ENCODE assay signal across 16 cellular contexts in the genomic region with DNA sequence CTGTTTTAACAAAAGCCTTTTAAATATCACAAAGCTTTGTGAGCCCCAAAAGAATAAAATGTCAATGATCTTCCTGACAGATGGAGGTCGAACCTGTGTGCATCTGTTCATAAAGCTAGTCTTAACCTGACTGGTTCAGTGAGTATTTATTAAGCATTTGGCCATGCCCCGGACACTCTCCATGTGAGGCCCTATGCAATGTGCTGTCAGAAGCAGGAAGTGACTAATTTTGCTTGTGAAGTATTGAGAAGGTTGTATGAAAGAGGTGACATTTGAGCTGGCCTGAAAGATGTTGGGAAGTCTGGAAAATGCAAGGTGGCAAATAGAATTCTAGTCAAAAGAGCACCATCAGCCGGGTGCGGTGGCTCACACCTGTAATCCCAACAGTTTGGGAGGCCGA.
A peak's percentile ranks its signal among the peaks of the same experiment; 100 is the strongest.
DNase-seq lines count a peak whose midpoint lies in the region; ATAC-seq and TF ChIP-seq lines count a peak whose summit lies in the region.
"Had no signal": no experiment of that assay in that cellular context is flagged by ENCODE, and none has a peak within 500 bp of the region (broad histone marks: within the 10 kb centered on the region; RNA-seq: fewer than 3 reads in every experiment).

No MANE protein-coding gene starts in this region.

- TF ChIP-seq CTCF in mammary epithelial cell (conservative IDR thresholded peaks at IDR 0.05 in 1 of 2, IDR thresholded peaks at IDR 0.05 in 1 of 2; ENCODE audit: extremely low read depth in 1 of 2, insufficient read depth in 1 of 2, low read depth in 1 of 2, low read length in 2 of 2), result no peak
- no peak for TF ChIP-seq CTCF in foreskin keratinocyte (conservative IDR thresholded peaks at IDR 0.05)
- no peak for TF ChIP-seq CTCF in colonic mucosa (IDR thresholded peaks at IDR 0.05)

- CTCF ChIA-PET in mammary epithelial cell (lab: Charles Lee; ENCODE audit: low non-redundant PET), result no interaction called here

- BruUV-seq in mammary epithelial cell (replicated peaks; lab: Mats Ljungman, UMichigan), result no TSS peak

- H3K27ac ChIP-seq in BLaER1, result no peak overlapping the region
- H3K27ac ChIP-seq in mammary epithelial cell (ENCODE audit: insufficient read depth, low read depth, low read length), result no peak overlapping the region
- no peak overlapping the region for H3K27ac ChIP-seq in foreskin keratinocyte
- no peak overlapping the region for H3K27ac ChIP-seq in colonic mucosa
- H3K27ac ChIP-seq: Peyer's patch had no signal

- H3K27me3 ChIP-seq in BLaER1 (peaks cover 47% of the 10 kb centered on the region), mammary epithelial cell (ENCODE audit: insufficient read depth, low read length) (no peaks in the 10 kb centered on the region), foreskin keratinocyte (no peaks in the 10 kb centered on the region), colonic mucosa (no peaks in the 10 kb centered on the region)
- H3K27me3 ChIP-seq: Peyer's patch had no signal

- peaks cover 0 to 5% (median 0%) of the 10 kb centered on the region in 5 donors for H3K27me3 Mint-ChIP-seq in naive thymus-derived CD8-positive, alpha-beta T cell
- H3K27me3 Mint-ChIP-seq: CD4-positive, alpha-beta T cell; IgD-negative memory B cell had no signal

- no peak overlapping the region for H3K9ac ChIP-seq in BLaER1
- H3K9ac ChIP-seq in mammary epithelial cell (ENCODE audit: insufficient read depth, low read length), result no peak overlapping the region
- H3K9ac ChIP-seq in colonic mucosa (ENCODE audit: low read depth in 2 of 2, low read length in 2 of 2), result no peak overlapping the region

- H3K36me3 ChIP-seq in BLaER1, result no peaks in the 10 kb centered on the region
- H3K36me3 ChIP-seq in mammary epithelial cell (ENCODE audit: insufficient read depth, low read length), result no peaks in the 10 kb centered on the region
- no peaks in the 10 kb centered on the region for H3K36me3 ChIP-seq in colonic mucosa
- H3K36me3 ChIP-seq: HAP-1, Peyer's patch had no signal

- H3K4me3 ChIP-seq in BLaER1, result no peak overlapping the region
- H3K4me3 ChIP-seq in mammary epithelial cell (replicated peaks in 1 of 3; ENCODE audit: insufficient read depth in 1 of 3, low read depth in 2 of 3, low read length in 3 of 3), result no peak overlapping the region
- no peak overlapping the region for H3K4me3 ChIP-seq in colonic mucosa
- H3K4me3 ChIP-seq: HAP-1, Peyer's patch had no signal

- H4K20me1 ChIP-seq in BLaER1 (no peaks in the 10 kb centered on the region), mammary epithelial cell (ENCODE audit: insufficient read depth, low read length) (no peaks in the 10 kb centered on the region)

- 0 out of 2 replicates have a peak, but pooled peaks cover 7% of the 10 kb centered on the region for H3K4me1 ChIP-seq in BLaER1
- no peaks in the 10 kb centered on the region for H3K4me1 ChIP-seq in mammary epithelial cell (ENCODE audit: insufficient read depth, low read length)
- H3K4me1 ChIP-seq in foreskin keratinocyte, result no peaks in the 10 kb centered on the region
- no peaks in the 10 kb centered on the region for H3K4me1 ChIP-seq in colonic mucosa
- H3K4me1 ChIP-seq: HAP-1, Peyer's patch had no signal

- H3K9me3 ChIP-seq in BLaER1 (peaks cover 15% of the 10 kb centered on the region), mammary epithelial cell (replicated peaks; ENCODE audit: insufficient read depth, low read length) (peaks cover 6% of the 10 kb centered on the region), colonic mucosa (no peaks in the 10 kb centered on the region)
- H3K9me3 ChIP-seq: HAP-1, Peyer's patch had no signal

- no peaks in the 10 kb centered on the region for H3K4me1 Mint-ChIP-seq in naive thymus-derived CD8-positive, alpha-beta T cell
- H3K4me1 Mint-ChIP-seq: IgD-negative memory B cell had no signal

- WGBS in mammary epithelial cell (ENCODE audit: low coverage, missing lambda C conversion rate), result 82% methylated on average over 4 of the region's 5 CpGs

- H3K4me3 Mint-ChIP-seq in naive thymus-derived CD8-positive, alpha-beta T cell, result no peak overlapping the region
- H3K4me3 Mint-ChIP-seq: CD4-positive, alpha-beta T cell; IgD-negative memory B cell had no signal

- intact Hi-C loops in mammary epithelial cell (cut with micrococcal nuclease), result no loop called here
- intact Hi-C loops in colonic mucosa (cut with DNase I), result no loop called here

- no peak overlapping the region for H2AFZ ChIP-seq in mammary epithelial cell (ENCODE audit: low read depth, low read length)

- peaks cover 0 to 5% (median 0%) of the 10 kb centered on the region in 3 donors for H3K36me3 Mint-ChIP-seq in naive thymus-derived CD8-positive, alpha-beta T cell
- H3K36me3 Mint-ChIP-seq: IgD-negative memory B cell had no signal

- H3K9me3 Mint-ChIP-seq in naive thymus-derived CD8-positive, alpha-beta T cell, result peaks cover 0 to 35% (median 5%) of the 10 kb centered on the region in 9 donors
- H3K9me3 Mint-ChIP-seq: CD4-positive, alpha-beta T cell had no signal

- no peaks in the 10 kb centered on the region for H3K79me2 ChIP-seq in mammary epithelial cell (ENCODE audit: insufficient read depth, low read length)

- dilution Hi-C loops in mammary epithelial cell (cut with HindIII; ENCODE audit: low sequenced_read_pairs), result no loop called here

- DNase-seq in LHCN-M2 (ENCODE audit: low read depth) (peak; percentile 23), mammary epithelial cell (peak; percentile 38), foreskin keratinocyte (peak; percentile 7 to 22), colonic mucosa (no peak)
- no peak for DNase-seq in naive thymus-derived CD8-positive, alpha-beta T cell
- DNase-seq: CD4-positive, alpha-beta T cell; NCI-H1092 treated with DMSO at 0.1 percent for 48 hours; NCI-H1694; NCI-H446 treated with DMSO at 0.1 percent for 48 hours; Peyer's patch; SIG-M5 had no signal

- ATAC-seq in foreskin keratinocyte (no peak), HG03520 (IDR thresholded peaks at IDR 0.05; ENCODE audit: unreplicated experiment) (no peak), GM18502 (IDR thresholded peaks at IDR 0.05; ENCODE audit: poor library complexity, unreplicated experiment) (no peak)
- ATAC-seq in naive thymus-derived CD8-positive, alpha-beta T cell, result no peak

- in situ Hi-C loops in mammary epithelial cell (cut with MboI; ENCODE audit: low sequenced_read_pairs in 2 of 2), result no loop called here

- H3K4me2 ChIP-seq in BLaER1 (peak overlapping the region; percentile 22; the same call in 1 of the 2 replicates), mammary epithelial cell (ENCODE audit: insufficient read depth, low read depth, low read length) (no peak overlapping the region)

- H3K27ac Mint-ChIP-seq in naive thymus-derived CD8-positive, alpha-beta T cell, result no peak overlapping the region
- H3K27ac Mint-ChIP-seq: CD4-positive, alpha-beta T cell; IgD-negative memory B cell had no signal

- POLR2A ChIA-PET in naive thymus-derived CD8-positive, alpha-beta T cell (lab: Charles Lee), result no interaction called here

Comparison
In these comparisons a context has a peak if more than half of its experiments do, and no peak if none do; other contexts are left out.
1. DNase-seq: peak in LHCN-M2 (single experiment), mammary epithelial cell (single experiment) and foreskin keratinocyte (2 of 2); none in colonic mucosa (single experiment) and naive thymus-derived CD8-positive, alpha-beta T cell (0 of 10).